10 cellular contexts compared by ENCODE assay signal in genomic region chr1:151710187-151710586, GRCh38. TPM values are rescaled to one million over a fixed set of nuclear protein-coding genes. Genes with fewer than 3 reads are reported as not detected.
DNase-seq lines count a peak whose midpoint lies in the region; ATAC-seq and TF ChIP-seq lines count a peak whose summit lies in the region.
"Had no signal": no experiment of that assay in that cellular context is flagged by ENCODE, and none has a peak within 500 bp of the region (broad histone marks: within the 10 kb centered on the region; RNA-seq: fewer than 3 reads in every experiment).

No MANE protein-coding gene starts in this region.

- TF ChIP-seq POLR2A in HCT116 (IDR thresholded peaks at IDR 0.05; ENCODE audit: borderline replicate concordance, extremely low read depth, insufficient read depth, insufficient read length) = no peak

- ATAC-seq in HCT116 (no peak), HG03139 (IDR thresholded peaks at IDR 0.05; ENCODE audit: unreplicated experiment) (no peak)

- H3K9me3 ChIP-seq in HCT116 (ENCODE audit: control insufficient read depth in 1 of 2, insufficient read depth in 1 of 2, low read depth in 1 of 2, low read length in 2 of 2) (no peaks in the 10 kb centered on the region), NT2/D1 (ENCODE audit: insufficient read depth, low read length) (no peaks in the 10 kb centered on the region)

- intact Hi-C loops in HCT116 (cut with micrococcal nuclease) = no loop called here

- no TSS peak for BruUV-seq in HCT116 (replicated peaks; lab: Mats Ljungman, UMichigan)

- H3K36me3 ChIP-seq in HCT116 (ENCODE audit: control insufficient read depth in 1 of 2, insufficient read depth in 2 of 2, low read length in 2 of 2) (no peaks in the 10 kb centered on the region), NT2/D1 (ENCODE audit: insufficient read depth, insufficient read length, low read length) (no peaks in the 10 kb centered on the region)

- POLR2A ChIA-PET in HCT116 (lab: Charles Lee) = no interaction called here

- H3K4me3 ChIP-seq in HCT116 (replicated peaks in 1 of 2; ENCODE audit: low read depth in 1 of 2, low read length in 2 of 2) (no peak overlapping the region), NT2/D1 (ENCODE audit: insufficient read length, low read depth) (no peak overlapping the region)
- H3K4me3 ChIP-seq: skin epidermis had no signal

- no peak overlapping the region for H3K9ac ChIP-seq in HCT116 (ENCODE audit: low read length)
- H3K9ac ChIP-seq in NT2/D1 (ENCODE audit: insufficient read length, low read depth) = no peak overlapping the region

- no peak for TF ChIP-seq RAD21 in HCT116 (IDR thresholded peaks at IDR 0.05; ENCODE audit: low read depth)

- no peaks in the 10 kb centered on the region for H3K79me2 ChIP-seq in HCT116 (ENCODE audit: insufficient read depth, low read length)

- no peaks in the 10 kb centered on the region; a peak in 1 of 4 replicates for H3K4me1 ChIP-seq in HCT116 (ENCODE audit: control insufficient read depth in 1 of 2, insufficient read depth in 2 of 2, low read length in 2 of 2)
- H3K4me1 ChIP-seq in NT2/D1 (ENCODE audit: insufficient read depth, insufficient read length) = peaks cover 7% of the 10 kb centered on the region

- DNase-seq in HCT116 (ENCODE audit: low read depth, low spot score) (no peak), NT2/D1 (ENCODE audit: low read depth, low spot score) (peak; percentile 76), cerebellar cortex (ENCODE audit: low spot score) (peak; percentile 88), DMS114 treated with DMSO at 0.1 percent for 48 hours (lab: John Stamatoyannopoulos, UW; ENCODE audit: unreplicated experiment) (no peak), GM03348 (ENCODE audit: low spot score) (no peak)
- peak; percentile 15 for DNase-seq in stimulated activated CD4-positive, alpha-beta T cell treated with anti-CD3 and anti-CD28 coated beads, Interleukin-12 subunit alpha, Interleukin-12 subunit beta, amount 100 ng/mL, for 4 hours

- H4K20me1 ChIP-seq in HCT116 (ENCODE audit: insufficient read depth) = no peaks in the 10 kb centered on the region

- H3K27ac ChIP-seq in HCT116 (ENCODE audit: low read depth, low read length) = no peak overlapping the region
- H3K27ac ChIP-seq: HL-60, skin epidermis had no signal

- no peaks in the 10 kb centered on the region for H3K27me3 ChIP-seq in HCT116 (ENCODE audit: insufficient read depth, low read length)
- peaks cover 8% of the 10 kb centered on the region for H3K27me3 ChIP-seq in NT2/D1 (ENCODE audit: insufficient read depth, insufficient read length)

- no peak for TF ChIP-seq CTCF in HCT116 (IDR thresholded peaks at IDR 0.05 in 2 of 3, conservative IDR thresholded peaks at IDR 0.05 in 1 of 3; ENCODE audit: borderline replicate concordance in 1 of 3, insufficient read depth in 1 of 3, low read depth in 2 of 3, low read length in 2 of 3)

- H3K4me2 ChIP-seq in HCT116 (ENCODE audit: low read length) = no peak overlapping the region

- CTCF ChIA-PET in HCT116 (lab: Charles Lee) = no interaction called here

- RAD21 ChIA-PET in HCT116 (lab: Charles Lee; ENCODE audit: low non-redundant PET in 1 of 2, low total read pairs in 2 of 2, uncharacterized antibody in 2 of 2, unreplicated experiment in 2 of 2) = no interaction called here

- no peaks in the 10 kb centered on the region for H3K9me2 ChIP-seq in HCT116 (ENCODE audit: insufficient read depth)

- no peak overlapping the region for H2AFZ ChIP-seq in HCT116 (ENCODE audit: low read depth, low read length, poor library complexity, severe bottlenecking)

TF ChIP-seq in HCT116, 20 proteins besides CTCF, POLR2A, EP300 and RAD21:
- no peak for TF ChIP-seq SRF (IDR thresholded peaks at IDR 0.05; ENCODE audit: low read depth)
- TF ChIP-seq EGR1 (IDR thresholded peaks at IDR 0.05; ENCODE audit: low read depth) = peak; percentile 52
- TF ChIP-seq EZH2phosphoT487 (IDR thresholded peaks at IDR 0.05; ENCODE audit: borderline replicate concordance) = no peak

RNA-seq across cellular contexts. Expression of gene CELF3, which starts 6.4 kb away (rescaled TPM):
- not detected for total RNA-seq in HCT116 (2021; ENCODE audit: unreplicated experiment)
- polyA plus RNA-seq in HCT116 (2012) = 0.02 and 0.04 TPM in 2 replicates

RNA-seq across cellular contexts. Expression of gene RIIAD1, which starts 11.1 kb away (rescaled TPM):
- total RNA-seq in HCT116 (2021; ENCODE audit: unreplicated experiment) = 0.12 TPM
- not detected in 2 replicates for polyA plus RNA-seq in HCT116 (2012)
- polyA plus RNA-seq: adipose tissue had no signal

RNA-seq across cellular contexts. Expression of gene MRPL9, which starts 53.1 kb away (rescaled TPM):
- 94.5 TPM for total RNA-seq in HCT116 (2021; ENCODE audit: unreplicated experiment)
- polyA plus RNA-seq in HCT116 (2012) = 64.1 and 85.2 TPM in 2 replicates

Comparison
In these comparisons a context has a peak if more than half of its experiments do, and no peak if none do; other contexts are left out.
1. DNase-seq: peak in NT2/D1 (single experiment), cerebellar cortex (single experiment) and stimulated activated CD4-positive, alpha-beta T cell treated with anti-CD3 and anti-CD28 coated beads, Interleukin-12 subunit alpha, Interleukin-12 subunit beta, amount 100 ng/mL, for 4 hours (single experiment); none in HCT116 (single experiment), DMS114 treated with DMSO at 0.1 percent for 48 hours (single experiment) and GM03348 (single experiment).